In genomic region chr1:224450956-224451350, GRCh38 we compare ENCODE assay signal across 1 cellular context.
TF ChIP-seq lines count a peak whose summit lies in the region.

No MANE protein-coding gene starts in this region.

TF ChIP-seq in HepG2, 621 proteins besides CTCF, POLR2A, EP300 and RAD21 (continued from another document):
- TF ChIP-seq ZNF503 (CRISPR knock-in tag; IDR thresholded peaks at IDR 0.05) (no peak), AHR (CRISPR knock-in tag; IDR thresholded peaks at IDR 0.05) (no peak)
